8 cellular contexts compared by ENCODE assay signal in genomic region chrX:3712870-3713224, GRCh38. TPM values are rescaled to one million over a fixed set of nuclear protein-coding genes. Genes with fewer than 3 reads are reported as not detected.
DNase-seq lines count a peak whose midpoint lies in the region; ATAC-seq and TF ChIP-seq lines count a peak whose summit lies in the region.

No MANE protein-coding gene starts in this region.

- H3K27ac ChIP-seq in ACC112 (ENCODE audit: low read depth, low read length): no peak overlapping the region
- no peak overlapping the region for H3K27ac ChIP-seq in subcutaneous abdominal adipose tissue (ENCODE audit: low read depth, low read length)

- peaks cover 3% of the 10 kb centered on the region for H3K27me3 Mint-ChIP-seq in endothelial cell (ENCODE audit: unreplicated experiment)

- TF ChIP-seq CTCF in kidney epithelial cell (IDR thresholded peaks at IDR 0.05; ENCODE audit: insufficient read depth, low read length, poor library complexity, severe bottlenecking): no peak
- no peak for TF ChIP-seq CTCF in endothelial cell (IDR thresholded peaks at IDR 0.05; ENCODE audit: unreplicated experiment)

- peak overlapping the region in 1 of 2 donors; percentile 91 for H3K27ac Mint-ChIP-seq in activated naive CD4-positive, alpha-beta T cell treated with anti-CD3 and anti-CD28 coated beads, Interleukin-2, amount 50 U/mL, for 72 hours
- no peak overlapping the region for H3K27ac Mint-ChIP-seq in endothelial cell (ENCODE audit: unreplicated experiment)

- H3K36me3 ChIP-seq in ACC112 (ENCODE audit: insufficient read depth, low read length) (no peaks in the 10 kb centered on the region), kidney epithelial cell (ENCODE audit: control insufficient read depth, insufficient read depth, low read length) (no peaks in the 10 kb centered on the region), subcutaneous abdominal adipose tissue (ENCODE audit: control insufficient read depth in 5 of 5, insufficient read depth in 5 of 5, low read length in 5 of 5) (no peaks in the 10 kb centered on the region)

- H3K27me3 ChIP-seq in ACC112 (ENCODE audit: insufficient read depth, low read length): no peaks in the 10 kb centered on the region
- no peaks in the 10 kb centered on the region for H3K27me3 ChIP-seq in kidney epithelial cell (ENCODE audit: control insufficient read depth, insufficient read depth, low read length)
- peaks cover 0 to 6% (median 0%) of the 10 kb centered on the region in 5 donors for H3K27me3 ChIP-seq in subcutaneous abdominal adipose tissue (ENCODE audit: control insufficient read depth in 5 of 5, insufficient read depth in 4 of 5, low read length in 5 of 5)

- peaks cover 12% of the 10 kb centered on the region for H3K79me2 ChIP-seq in ACC112 (ENCODE audit: control insufficient read depth, insufficient read depth, low read length, unreplicated experiment)

- H3K9ac ChIP-seq in subcutaneous abdominal adipose tissue (ENCODE audit: low read length in 5 of 5): peak overlapping the region in 3 of 5 donors; percentile 10 to 68 (median 66)

- H3K4me1 Mint-ChIP-seq in endothelial cell (ENCODE audit: unreplicated experiment): peaks cover 4% of the 10 kb centered on the region

- no peak overlapping the region for H2AFZ ChIP-seq in ACC112 (ENCODE audit: low read length, unreplicated experiment)

- no peak overlapping the region for H3K4me3 Mint-ChIP-seq in endothelial cell (ENCODE audit: unreplicated experiment)

- ATAC-seq in GM19035 (IDR thresholded peaks at IDR 0.05; ENCODE audit: unreplicated experiment): peak; percentile 28
- peak; percentile 14 for ATAC-seq in HG03196 (IDR thresholded peaks at IDR 0.05; ENCODE audit: unreplicated experiment)
- peak; percentile 6 to 25 for ATAC-seq in activated naive CD4-positive, alpha-beta T cell treated with anti-CD3 and anti-CD28 coated beads, Interleukin-2, amount 50 U/mL, for 72 hours

- H3K9me3 Mint-ChIP-seq in activated naive CD4-positive, alpha-beta T cell treated with anti-CD3 and anti-CD28 coated beads, Interleukin-2, amount 50 U/mL, for 72 hours: no peaks in the 10 kb centered on the region
- no peaks in the 10 kb centered on the region for H3K9me3 Mint-ChIP-seq in endothelial cell (ENCODE audit: unreplicated experiment)

- DNase-seq in activated naive CD4-positive, alpha-beta T cell treated with anti-CD3 and anti-CD28 coated beads, Interleukin-2, amount 50 U/mL, for 72 hours (ENCODE audit: low spot score in 2 of 2): peak in 1 of 2 donors; percentile 10
- DNase-seq in kidney epithelial cell (ENCODE audit: low read depth) (no peak), OCI-M1 (lab: John Stamatoyannopoulos, UW) (no peak), endothelial cell (ENCODE audit: low spot score) (no peak)

- peak overlapping the region; percentile 89 for H3K4me3 ChIP-seq in ACC112 (ENCODE audit: low read depth, low read length)
- H3K4me3 ChIP-seq in kidney epithelial cell (ENCODE audit: low read depth, low read length): peak overlapping the region; percentile 91
- H3K4me3 ChIP-seq in subcutaneous abdominal adipose tissue (ENCODE audit: low read depth in 1 of 5, low read length in 5 of 5): peak overlapping the region in 4 of 5 donors; percentile 65 to 72 (median 67)

- no peaks in the 10 kb centered on the region for H3K9me3 ChIP-seq in subcutaneous abdominal adipose tissue (ENCODE audit: control insufficient read depth in 5 of 5, low read length in 5 of 5)

- H3K36me3 Mint-ChIP-seq in activated naive CD4-positive, alpha-beta T cell treated with anti-CD3 and anti-CD28 coated beads, Interleukin-2, amount 50 U/mL, for 72 hours: peaks cover 12% of the 10 kb centered on the region in 2 donors
- no peaks in the 10 kb centered on the region for H3K36me3 Mint-ChIP-seq in endothelial cell (ENCODE audit: low read depth, unreplicated experiment)

- peaks cover 8% of the 10 kb centered on the region for H3K4me1 ChIP-seq in ACC112 (ENCODE audit: control insufficient read depth, insufficient read depth, low read length, unreplicated experiment)
- H3K4me1 ChIP-seq in subcutaneous abdominal adipose tissue (ENCODE audit: control insufficient read depth in 5 of 5, insufficient read depth in 5 of 5, low read length in 5 of 5): peaks cover 0 to 25% (median 20%) of the 10 kb centered on the region in 5 donors

RNA-seq across cellular contexts. Expression of gene PRKX, which starts 0.6 kb away (rescaled TPM):
- total RNA-seq in activated naive CD4-positive, alpha-beta T cell treated with anti-CD3 and anti-CD28 coated beads, Interleukin-2, amount 50 U/mL, for 72 hours: 10 to 100 TPM; 49.0 to 74.4 TPM
- total RNA-seq in kidney epithelial cell: 20.1 and 34.0 TPM in 2 replicates
- total RNA-seq in endothelial cell (ENCODE audit: unreplicated experiment): 25.3 TPM
